25 cellular contexts compared by ENCODE assay signal in the genomic region with DNA sequence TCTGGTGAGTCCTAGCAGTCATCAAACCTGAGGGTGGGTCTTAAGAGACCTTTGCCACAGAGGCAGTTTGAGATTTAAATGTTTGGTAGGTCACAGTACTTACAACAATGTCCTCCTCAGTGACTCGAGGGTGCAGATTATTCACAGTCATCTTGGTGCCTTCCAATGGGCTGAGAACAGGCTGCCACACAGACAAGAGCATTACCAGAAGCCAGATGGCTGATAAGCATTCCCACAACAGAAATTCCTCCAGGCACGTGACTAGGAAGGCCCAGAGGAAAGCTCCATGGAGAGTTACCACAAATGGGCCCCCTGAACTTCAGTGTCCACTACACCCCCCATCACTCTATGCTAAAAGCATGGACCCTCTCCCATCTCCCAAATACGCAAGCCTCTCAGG. TPM values are rescaled to one million over a fixed set of nuclear protein-coding genes. Genes with fewer than 3 reads are reported as not detected.
DNase-seq lines count a peak whose midpoint lies in the region; ATAC-seq and TF ChIP-seq lines count a peak whose summit lies in the region.
"Had no signal": no experiment of that assay in that cellular context is flagged by ENCODE, and none has a peak within 500 bp of the region (broad histone marks: within the 10 kb centered on the region; RNA-seq: fewer than 3 reads in every experiment).

No MANE protein-coding gene starts in this region.

- peaks cover 25% of the 10 kb centered on the region for H3K36me3 Mint-ChIP-seq in activated naive CD4-positive, alpha-beta T cell treated with anti-CD3 and anti-CD28 coated beads for 36 hours (ENCODE audit: low read depth)
- H3K36me3 Mint-ChIP-seq in activated T-helper 2 cell treated with anti-CD3 and anti-CD28 coated beads, Interferon-gamma antibody, Interleukin-2, Interleukin-4, amounts not matched to agents 10 μg/mL and 5 μg/mL and 100 μg/mL, durations not matched to agents 14 hours and 24 hours and 36 hours (ENCODE audit: low read depth) = peaks cover 73% of the 10 kb centered on the region

- no peak overlapping the region for H3K18ac ChIP-seq in mesenchymal stem cell (ENCODE audit: low read depth in 1 of 2, low read length in 2 of 2)

- no peak overlapping the region for H2AFZ ChIP-seq in mesenchymal stem cell (ENCODE audit: low read depth, low read length)
- H2AFZ ChIP-seq: GM23248, neural progenitor cell had no signal

- no peaks in the 10 kb centered on the region for H3K27me3 ChIP-seq in mesenchymal stem cell (ENCODE audit: control insufficient read depth in 1 of 2, insufficient read depth in 1 of 2, low read length in 2 of 2)
- H3K27me3 ChIP-seq in thymus (ENCODE audit: control insufficient read depth, insufficient read depth) = no peaks in the 10 kb centered on the region
- no peaks in the 10 kb centered on the region for H3K27me3 ChIP-seq in uterus
- H3K27me3 ChIP-seq: MG63, neural progenitor cell, sigmoid colon had no signal

- CTCF ChIA-PET in activated naive CD4-positive, alpha-beta T cell treated with anti-CD3 and anti-CD28 coated beads for 36 hours (lab: Charles Lee) = no interaction called here

- no peak overlapping the region for H3K4me3 Mint-ChIP-seq in activated naive CD4-positive, alpha-beta T cell treated with anti-CD3 and anti-CD28 coated beads for 36 hours
- no peak overlapping the region for H3K4me3 Mint-ChIP-seq in activated T-helper 2 cell treated with anti-CD3 and anti-CD28 coated beads, Interferon-gamma antibody, Interleukin-2, Interleukin-4, amounts not matched to agents 10 μg/mL and 5 μg/mL and 100 μg/mL, durations not matched to agents 14 hours and 24 hours and 36 hours (ENCODE audit: low read depth)
- H3K4me3 Mint-ChIP-seq: activated B cell treated with CpG ODN at 0.5 μM for 24 hours; activated CD4-positive, alpha-beta memory T cell treated with anti-CD3 and anti-CD28 coated beads for 36 hours; B cell; neural progenitor cell had no signal

- no peak overlapping the region for H2AK5ac ChIP-seq in mesenchymal stem cell (ENCODE audit: low read length, severe bottlenecking)

- H3K36me3 ChIP-seq in mesenchymal stem cell (ENCODE audit: control insufficient read depth in 1 of 2, insufficient read depth in 2 of 2, low read depth in 1 of 2, low read length in 2 of 2) = peaks cover 66 to 90% of the 10 kb centered on the region in 2 experiments
- peaks cover 81% of the 10 kb centered on the region for H3K36me3 ChIP-seq in thymus (ENCODE audit: control insufficient read depth, insufficient read depth)
- H3K36me3 ChIP-seq in uterus = no peaks in the 10 kb centered on the region
- H3K36me3 ChIP-seq: neural progenitor cell had no signal

- H3K79me1 ChIP-seq in mesenchymal stem cell (replicated peaks; ENCODE audit: low read length, poor library complexity, severe bottlenecking) = peaks cover 26% of the 10 kb centered on the region

- H3K4me1 Mint-ChIP-seq in activated naive CD4-positive, alpha-beta T cell treated with anti-CD3 and anti-CD28 coated beads for 36 hours (ENCODE audit: low read depth) = no peaks in the 10 kb centered on the region
- no peaks in the 10 kb centered on the region for H3K4me1 Mint-ChIP-seq in activated T-helper 2 cell treated with anti-CD3 and anti-CD28 coated beads, Interferon-gamma antibody, Interleukin-2, Interleukin-4, amounts not matched to agents 10 μg/mL and 5 μg/mL and 100 μg/mL, durations not matched to agents 14 hours and 24 hours and 36 hours (ENCODE audit: low read depth)
- H3K4me1 Mint-ChIP-seq: activated B cell treated with CpG ODN at 0.5 μM for 24 hours, B cell, neural progenitor cell had no signal

- peak; percentile 60 for ATAC-seq in Right ventricle myocardium inferior
- ATAC-seq: K562 had no signal

- DNase-seq in Right ventricle myocardium inferior (ENCODE audit: missing footprints) (no peak), cardiac septum (ENCODE audit: low spot score) (no peak), fibroblast of villous mesenchyme (ENCODE audit: low read depth) (peak; percentile 81), mesenchymal stem cell (peak; percentile 85), uterus (no peak)
- DNase-seq in activated naive CD4-positive, alpha-beta T cell treated with anti-CD3 and anti-CD28 coated beads for 36 hours = no peak
- DNase-seq in activated T-helper 2 cell treated with anti-CD3 and anti-CD28 coated beads, Interferon-gamma antibody, Interleukin-2, Interleukin-4, amounts not matched to agents 10 μg/mL and 5 μg/mL and 100 μg/mL, durations not matched to agents 14 hours and 24 hours and 36 hours (ENCODE audit: low spot score) = no peak
- DNase-seq: activated B cell treated with CpG ODN at 0.5 μM for 24 hours; activated CD4-positive, alpha-beta memory T cell treated with anti-CD3 and anti-CD28 coated beads for 36 hours; activated CD8-positive, alpha-beta memory T cell treated with anti-CD3 and anti-CD28 coated beads, Interleukin-2, amount 50 U/mL, for 48 hours; activated gamma-delta T cell; GM23248; head of caudate nucleus; MG63; NCI-H1417 treated with DMSO at 0.1 percent for 48 hours; NCI-H2081 treated with DMSO at 0.1 percent for 48 hours; NCI-H446; sigmoid colon; stimulated activated CD8-positive, alpha-beta memory T cell treated with anti-CD3 and anti-CD28 coated beads, Interleukin-4, amount 100 ng/mL, for 48 hours; T-helper 9 cell had no signal

- no peaks in the 10 kb centered on the region for H3K27me3 Mint-ChIP-seq in activated naive CD4-positive, alpha-beta T cell treated with anti-CD3 and anti-CD28 coated beads for 36 hours (ENCODE audit: low read depth)
- H3K27me3 Mint-ChIP-seq in activated T-helper 2 cell treated with anti-CD3 and anti-CD28 coated beads, Interferon-gamma antibody, Interleukin-2, Interleukin-4, amounts not matched to agents 10 μg/mL and 5 μg/mL and 100 μg/mL, durations not matched to agents 14 hours and 24 hours and 36 hours (ENCODE audit: low read depth) = no peaks in the 10 kb centered on the region
- H3K27me3 Mint-ChIP-seq: activated B cell treated with CpG ODN at 0.5 μM for 24 hours; activated CD4-positive, alpha-beta memory T cell treated with anti-CD3 and anti-CD28 coated beads for 36 hours; B cell had no signal

- H3K9me3 ChIP-seq in mesenchymal stem cell (ENCODE audit: control insufficient read depth, low read length) = no peaks in the 10 kb centered on the region
- H3K9me3 ChIP-seq in thymus (ENCODE audit: control insufficient read depth) = no peaks in the 10 kb centered on the region
- no peaks in the 10 kb centered on the region for H3K9me3 ChIP-seq in uterus
- H3K9me3 ChIP-seq: MG63, sigmoid colon had no signal

- no peak overlapping the region for H3K4ac ChIP-seq in mesenchymal stem cell (ENCODE audit: low read depth in 1 of 2, low read length in 2 of 2)

- no peak overlapping the region for H2BK15ac ChIP-seq in mesenchymal stem cell (ENCODE audit: low read depth, poor library complexity, severe bottlenecking)

- TF ChIP-seq CTCF in fibroblast of villous mesenchyme (IDR thresholded peaks at IDR 0.05; ENCODE audit: insufficient read depth, low read depth, low read length) = no peak
- TF ChIP-seq CTCF in uterus (IDR thresholded peaks at IDR 0.05) = no peak

- H4K8ac ChIP-seq in mesenchymal stem cell (ENCODE audit: low read length) = no peak overlapping the region

- H2BK5ac ChIP-seq in mesenchymal stem cell (ENCODE audit: low read depth, low read length, poor library complexity, severe bottlenecking) = no peak overlapping the region

- no peak overlapping the region for H3K4me3 ChIP-seq in fibroblast of villous mesenchyme (ENCODE audit: low read depth, low read length)
- no peak overlapping the region for H3K4me3 ChIP-seq in mesenchymal stem cell (ENCODE audit: insufficient read depth in 1 of 2, low read depth in 1 of 2, low read length in 2 of 2)
- H3K4me3 ChIP-seq in thymus (ENCODE audit: low read length) = no peak overlapping the region
- no peak overlapping the region for H3K4me3 ChIP-seq in uterus
- H3K4me3 ChIP-seq: GM23248, K562, MG63, neural progenitor cell, sigmoid colon had no signal

- H3K27ac ChIP-seq in mesenchymal stem cell (ENCODE audit: low read length, poor library complexity, severe bottlenecking) (no peak overlapping the region), thymus (ENCODE audit: low read depth) (peak overlapping the region; percentile 8), uterus (no peak overlapping the region)
- H3K27ac ChIP-seq: GM23248, neural progenitor cell had no signal

- no peak overlapping the region for H4K91ac ChIP-seq in mesenchymal stem cell (ENCODE audit: low read length)

- intact Hi-C loops in Right ventricle myocardium inferior (cut with DNase I) = no loop called here
- intact Hi-C loops in cardiac septum (cut with DNase I) = no loop called here
- intact Hi-C loops in activated naive CD4-positive, alpha-beta T cell treated with anti-CD3 and anti-CD28 coated beads for 36 hours (cut with micrococcal nuclease) = no loop called here
- intact Hi-C loops in uterus (cut with DNase I; ENCODE audit: low total_unique reads) = no loop called here
- intact Hi-C loops in activated T-helper 2 cell treated with anti-CD3 and anti-CD28 coated beads, Interferon-gamma antibody, Interleukin-2, Interleukin-4, amounts not matched to agents 10 μg/mL and 5 μg/mL and 100 μg/mL, durations not matched to agents 14 hours and 24 hours and 36 hours (cut with micrococcal nuclease) = no loop called here

- no peak overlapping the region for H3K4me2 ChIP-seq in mesenchymal stem cell (ENCODE audit: low read length, poor library complexity, severe bottlenecking)
- H3K4me2 ChIP-seq: neural progenitor cell had no signal

- 72% methylated on average over 3 of the region's 3 CpGs for WGBS in mesenchymal stem cell
- WGBS in thymus = 97% methylated on average over 3 of the region's 3 CpGs

- H3K27ac Mint-ChIP-seq in activated naive CD4-positive, alpha-beta T cell treated with anti-CD3 and anti-CD28 coated beads for 36 hours = no peak overlapping the region
- no peak overlapping the region for H3K27ac Mint-ChIP-seq in activated T-helper 2 cell treated with anti-CD3 and anti-CD28 coated beads, Interferon-gamma antibody, Interleukin-2, Interleukin-4, amounts not matched to agents 10 μg/mL and 5 μg/mL and 100 μg/mL, durations not matched to agents 14 hours and 24 hours and 36 hours
- H3K27ac Mint-ChIP-seq: activated B cell treated with CpG ODN at 0.5 μM for 24 hours; activated CD4-positive, alpha-beta memory T cell treated with anti-CD3 and anti-CD28 coated beads for 36 hours; B cell; neural progenitor cell had no signal

- no peak overlapping the region for H3K14ac ChIP-seq in mesenchymal stem cell (ENCODE audit: low read length in 2 of 2)

- H3K23ac ChIP-seq in mesenchymal stem cell (ENCODE audit: low read length in 2 of 2) = no peak overlapping the region

- H2BK120ac ChIP-seq in mesenchymal stem cell (ENCODE audit: low read depth, low read length) = no peak overlapping the region

- TF ChIP-seq POLR2A in uterus (IDR thresholded peaks at IDR 0.05) = no peak

- H3K4me1 ChIP-seq in mesenchymal stem cell (ENCODE audit: control insufficient read depth, insufficient read depth, low read depth, low read length) = peaks cover 16% of the 10 kb centered on the region
- H3K4me1 ChIP-seq in thymus (ENCODE audit: control insufficient read depth, insufficient read depth, low read length) = no peaks in the 10 kb centered on the region
- H3K4me1 ChIP-seq in uterus = no peaks in the 10 kb centered on the region
- H3K4me1 ChIP-seq: neural progenitor cell had no signal

- no peaks in the 10 kb centered on the region for H3K9me3 Mint-ChIP-seq in activated naive CD4-positive, alpha-beta T cell treated with anti-CD3 and anti-CD28 coated beads for 36 hours
- H3K9me3 Mint-ChIP-seq in activated T-helper 2 cell treated with anti-CD3 and anti-CD28 coated beads, Interferon-gamma antibody, Interleukin-2, Interleukin-4, amounts not matched to agents 10 μg/mL and 5 μg/mL and 100 μg/mL, durations not matched to agents 14 hours and 24 hours and 36 hours = no peaks in the 10 kb centered on the region
- H3K9me3 Mint-ChIP-seq: activated B cell treated with CpG ODN at 0.5 μM for 24 hours; activated CD4-positive, alpha-beta memory T cell treated with anti-CD3 and anti-CD28 coated beads for 36 hours; neural progenitor cell had no signal

- no peak overlapping the region for H3K9ac ChIP-seq in mesenchymal stem cell (ENCODE audit: low read length)
- H3K9ac ChIP-seq: GM23248, neural progenitor cell had no signal

- H2BK12ac ChIP-seq in mesenchymal stem cell (ENCODE audit: low read length in 2 of 2) = no peak overlapping the region

RNA-seq across cellular contexts. Expression of gene POLDIP3, which starts 19.2 kb away (rescaled TPM):
- total RNA-seq in Right ventricle myocardium inferior = 39.3 TPM
- 34.9 TPM for total RNA-seq in cardiac septum
- 22.5 and 26.3 TPM in 2 replicates for total RNA-seq in fibroblast of villous mesenchyme
- 26.3 TPM for polyA plus RNA-seq in mesenchymal stem cell (2013, experiment 1 of 2)
- 25.3 TPM for polyA plus RNA-seq in mesenchymal stem cell (2013, experiment 2 of 2)
- 29.8 TPM for polyA plus RNA-seq in thymus
- 10 to 100 TPM; 83.7 to 93.8 TPM for total RNA-seq in activated naive CD4-positive, alpha-beta T cell treated with anti-CD3 and anti-CD28 coated beads for 36 hours
- 10 to 100 TPM; 25.9 to 73.3 (median 39.2) TPM for total RNA-seq in uterus
- 74.7 and 80.7 TPM in 2 replicates for total RNA-seq in activated T-helper 2 cell treated with anti-CD3 and anti-CD28 coated beads, Interferon-gamma antibody, Interleukin-2, Interleukin-4, amounts not matched to agents 10 μg/mL and 5 μg/mL and 100 μg/mL, durations not matched to agents 14 hours and 24 hours and 36 hours

RNA-seq across cellular contexts. Expression of gene SERHL2, which starts 41.7 kb away (rescaled TPM):
- total RNA-seq in Right ventricle myocardium inferior (2.6 TPM), cardiac septum (1.9 TPM), fibroblast of villous mesenchyme (2.2 and 2.3 TPM in 2 replicates), uterus (1 to 10 TPM; 3.6 to 9.9 (median 6.7) TPM)
- 2.5 TPM for polyA plus RNA-seq in mesenchymal stem cell (2013, experiment 1 of 2)
- 2.9 TPM for polyA plus RNA-seq in mesenchymal stem cell (2013, experiment 2 of 2)
- polyA plus RNA-seq in thymus = 1.2 TPM
- total RNA-seq in activated naive CD4-positive, alpha-beta T cell treated with anti-CD3 and anti-CD28 coated beads for 36 hours = 1 to 10 TPM in 1 of 2 experiments, under 1 TPM in 1; 0.36 to 1.3 TPM
- total RNA-seq in activated T-helper 2 cell treated with anti-CD3 and anti-CD28 coated beads, Interferon-gamma antibody, Interleukin-2, Interleukin-4, amounts not matched to agents 10 μg/mL and 5 μg/mL and 100 μg/mL, durations not matched to agents 14 hours and 24 hours and 36 hours = 1.8 and 2.2 TPM in 2 replicates

RNA-seq across cellular contexts. Expression of gene ATP5MGL, which starts 45.0 kb away (rescaled TPM):
- 0.41 TPM for total RNA-seq in Right ventricle myocardium inferior
- 0.51 TPM for total RNA-seq in cardiac septum
- total RNA-seq in fibroblast of villous mesenchyme = 0.43 and 0.64 TPM in 2 replicates
- not detected for polyA plus RNA-seq in mesenchymal stem cell (2013, experiment 1 of 2)
- not detected for polyA plus RNA-seq in mesenchymal stem cell (2013, experiment 2 of 2)
- polyA plus RNA-seq in thymus = 0.07 TPM
- total RNA-seq in activated naive CD4-positive, alpha-beta T cell treated with anti-CD3 and anti-CD28 coated beads for 36 hours = under 1 TPM in 1 of 2 experiments, not detected in 1; 0.40 TPM
- total RNA-seq in uterus = under 1 TPM in 1 of 4 donors, not detected in 3; 0.79 TPM
- 0.71 and 1.2 TPM in 2 replicates for total RNA-seq in activated T-helper 2 cell treated with anti-CD3 and anti-CD28 coated beads, Interferon-gamma antibody, Interleukin-2, Interleukin-4, amounts not matched to agents 10 μg/mL and 5 μg/mL and 100 μg/mL, durations not matched to agents 14 hours and 24 hours and 36 hours
- total RNA-seq: GM23248 had no signal
- polyA plus RNA-seq: adipose tissue, GM23248 had no signal

RNA-seq across cellular contexts. Expression of gene CYB5R3, which starts 53.8 kb away (rescaled TPM):
- total RNA-seq in Right ventricle myocardium inferior = 268 TPM
- total RNA-seq in cardiac septum = 428 TPM
- total RNA-seq in fibroblast of villous mesenchyme = 57.9 and 67.0 TPM in 2 replicates
- 390 TPM for polyA plus RNA-seq in mesenchymal stem cell (2013, experiment 1 of 2)
- polyA plus RNA-seq in mesenchymal stem cell (2013, experiment 2 of 2) = 388 TPM
- polyA plus RNA-seq in thymus = 70.7 TPM
- 10 to 100 TPM; 61.2 to 63.9 TPM for total RNA-seq in activated naive CD4-positive, alpha-beta T cell treated with anti-CD3 and anti-CD28 coated beads for 36 hours
- total RNA-seq in uterus = 100 to 1,000 TPM in 1 of 4 donors, 10 to 100 TPM in 3; 34.0 to 225 (median 51.7) TPM
- total RNA-seq in activated T-helper 2 cell treated with anti-CD3 and anti-CD28 coated beads, Interferon-gamma antibody, Interleukin-2, Interleukin-4, amounts not matched to agents 10 μg/mL and 5 μg/mL and 100 μg/mL, durations not matched to agents 14 hours and 24 hours and 36 hours = 87.3 and 88.6 TPM in 2 replicates

Comparison
In these comparisons a context has a peak if more than half of its experiments do, and no peak if none do; other contexts are left out.
1. DNase-seq: peak in fibroblast of villous mesenchyme (single experiment) and mesenchymal stem cell (single experiment); none in Right ventricle myocardium inferior (single experiment), cardiac septum (single experiment), activated naive CD4-positive, alpha-beta T cell treated with anti-CD3 and anti-CD28 coated beads for 36 hours (single experiment), uterus (0 of 2) and activated T-helper 2 cell treated with anti-CD3 and anti-CD28 coated beads, Interferon-gamma antibody, Interleukin-2, Interleukin-4, amounts not matched to agents 10 μg/mL and 5 μg/mL and 100 μg/mL, durations not matched to agents 14 hours and 24 hours and 36 hours (single experiment).